Comparison of ENCODE assay signal across 1 cellular context in the genomic region with DNA sequence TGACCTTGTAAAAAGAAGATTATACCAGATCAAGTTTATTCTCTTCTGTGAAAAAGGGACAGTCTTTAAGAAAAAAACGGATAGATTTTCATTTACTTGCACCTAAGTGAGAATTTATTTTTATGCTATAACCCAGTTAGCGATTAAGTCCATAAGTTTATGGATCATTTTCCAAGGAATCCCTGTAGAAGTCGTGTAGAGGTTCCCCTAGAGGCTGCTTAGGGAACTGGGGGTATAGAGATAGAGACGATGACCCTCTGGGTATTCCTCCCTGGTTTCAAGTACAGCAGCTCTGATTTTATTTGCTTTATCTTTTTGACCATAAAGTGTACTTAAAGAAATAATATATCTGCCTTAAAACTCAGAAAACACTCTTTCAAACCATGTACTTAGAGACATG.
TF ChIP-seq lines count a peak whose summit lies in the region.

No MANE protein-coding gene starts in this region.

TF ChIP-seq in WTC11, 78 proteins besides CTCF, POLR2A, EP300 and RAD21 (continued from another document):
- TF ChIP-seq, protein P1, sequence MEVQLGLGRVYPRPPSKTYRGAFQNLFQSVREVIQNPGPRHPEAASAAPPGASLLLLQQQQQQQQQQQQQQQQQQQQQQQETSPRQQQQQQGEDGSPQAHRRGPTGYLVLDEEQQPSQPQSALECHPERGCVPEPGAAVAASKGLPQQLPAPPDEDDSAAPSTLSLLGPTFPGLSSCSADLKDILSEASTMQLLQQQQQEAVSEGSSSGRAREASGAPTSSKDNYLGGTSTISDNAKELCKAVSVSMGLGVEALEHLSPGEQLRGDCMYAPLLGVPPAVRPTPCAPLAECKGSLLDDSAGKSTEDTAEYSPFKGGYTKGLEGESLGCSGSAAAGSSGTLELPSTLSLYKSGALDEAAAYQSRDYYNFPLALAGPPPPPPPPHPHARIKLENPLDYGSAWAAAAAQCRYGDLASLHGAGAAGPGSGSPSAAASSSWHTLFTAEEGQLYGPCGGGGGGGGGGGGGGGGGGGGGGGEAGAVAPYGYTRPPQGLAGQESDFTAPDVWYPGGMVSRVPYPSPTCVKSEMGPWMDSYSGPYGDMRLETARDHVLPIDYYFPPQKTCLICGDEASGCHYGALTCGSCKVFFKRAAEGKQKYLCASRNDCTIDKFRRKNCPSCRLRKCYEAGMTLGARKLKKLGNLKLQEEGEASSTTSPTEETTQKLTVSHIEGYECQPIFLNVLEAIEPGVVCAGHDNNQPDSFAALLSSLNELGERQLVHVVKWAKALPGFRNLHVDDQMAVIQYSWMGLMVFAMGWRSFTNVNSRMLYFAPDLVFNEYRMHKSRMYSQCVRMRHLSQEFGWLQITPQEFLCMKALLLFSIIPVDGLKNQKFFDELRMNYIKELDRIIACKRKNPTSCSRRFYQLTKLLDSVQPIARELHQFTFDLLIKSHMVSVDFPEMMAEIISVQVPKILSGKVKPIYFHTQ (CRISPR knock-in tag; IDR thresholded peaks at IDR 0.05): no peak
- no peak for TF ChIP-seq NR1H2 (CRISPR knock-in tag; IDR thresholded peaks at IDR 0.05)
- TF ChIP-seq RELA (CRISPR knock-in tag; IDR thresholded peaks at IDR 0.05; ENCODE audit: borderline replicate concordance): no peak
- no peak for TF ChIP-seq ESRRA (CRISPR knock-in tag; IDR thresholded peaks at IDR 0.05; ENCODE audit: borderline replicate concordance)
- TF ChIP-seq, protein P2, sequence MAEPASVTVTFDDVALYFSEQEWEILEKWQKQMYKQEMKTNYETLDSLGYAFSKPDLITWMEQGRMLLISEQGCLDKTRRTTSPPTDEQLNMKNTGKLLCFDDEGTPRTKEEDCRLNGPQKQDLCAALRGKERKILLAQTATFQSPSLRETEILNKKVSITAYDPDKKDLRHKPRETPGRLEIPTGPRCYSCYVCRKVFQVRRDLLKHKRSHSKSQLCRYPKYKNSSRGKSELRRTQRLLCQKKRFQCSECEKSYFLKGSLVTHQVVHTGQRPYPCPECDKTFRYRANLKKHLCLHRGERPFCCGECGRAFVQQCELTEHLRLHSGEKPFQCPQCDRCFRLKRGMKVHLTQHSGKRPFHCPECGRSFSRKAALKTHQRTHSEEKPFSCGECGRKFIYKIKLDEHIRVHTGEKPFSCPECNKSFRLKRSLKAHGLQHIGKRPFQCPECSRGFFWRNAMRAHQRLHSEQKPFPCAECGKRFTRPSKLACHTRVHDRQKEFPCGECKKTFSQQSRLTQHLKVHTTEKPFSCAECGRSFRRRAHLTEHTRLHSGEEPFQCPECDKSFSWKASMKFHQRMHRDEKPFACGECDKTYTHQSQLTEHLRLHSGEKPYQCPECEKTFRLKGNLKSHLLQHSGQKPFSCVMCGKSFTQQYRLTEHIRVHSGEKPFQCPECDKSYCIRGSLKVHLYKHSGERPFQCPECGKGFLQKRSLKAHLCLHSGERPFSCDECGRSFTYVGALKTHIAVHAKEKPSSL (CRISPR knock-in tag; conservative IDR thresholded peaks at IDR 0.05): no peak
- no peak for TF ChIP-seq ZNF423 (CRISPR knock-in tag; IDR thresholded peaks at IDR 0.05)
